ENCODE assay signal across 8 cellular contexts in genomic region chr11:7657306-7658025, GRCh38. TPM values are rescaled to one million over a fixed set of nuclear protein-coding genes. Genes with fewer than 3 reads are reported as not detected.
DNase-seq lines count a peak whose midpoint lies in the region; ATAC-seq, FAIRE-seq and TF ChIP-seq lines count a peak whose summit lies in the region.

No MANE protein-coding gene starts in this region.

- TF ChIP-seq POLR2A in endothelial cell of umbilical vein (IDR thresholded peaks at IDR 0.05; ENCODE audit: low read depth, low read length) = no peak

- no peaks in the 10 kb centered on the region for H3K79me2 ChIP-seq in endothelial cell of umbilical vein (ENCODE audit: control insufficient read depth, insufficient read depth, low read length)

- H3K9me3 ChIP-seq in endothelial cell of umbilical vein (replicated peaks; ENCODE audit: control insufficient read depth, insufficient read depth, low read length) = no peaks in the 10 kb centered on the region
- H3K9me3 ChIP-seq in effector memory CD4-positive, alpha-beta T cell (ENCODE audit: control insufficient read depth, low read length) = no peaks in the 10 kb centered on the region

- TF ChIP-seq CTCF in endothelial cell of umbilical vein (IDR thresholded peaks at IDR 0.05; ENCODE audit: extremely low read depth in 1 of 2, insufficient read depth in 1 of 2, low read depth in 1 of 2, low read length in 2 of 2) (peak; percentile 64 to 80), mesothelial cell of epicardium (IDR thresholded peaks at IDR 0.05; ENCODE audit: unreplicated experiment) (peak; percentile 25)

- POLR2A ChIA-PET in endothelial cell of umbilical vein (lab: Charles Lee) = interaction anchor here (1.1 to 1.3 kb wide), 2 partner anchors 84 to 86 kb away, joined by 4 to 11 read pairs; no protein-coding TSS in a partner anchor

- H3K36me3 ChIP-seq in endothelial cell of umbilical vein (ENCODE audit: control insufficient read depth in 2 of 2, extremely low read depth in 1 of 2, insufficient read depth in 2 of 2, low read length in 2 of 2) = no peaks in the 10 kb centered on the region
- peaks cover 10% of the 10 kb centered on the region for H3K36me3 ChIP-seq in effector memory CD4-positive, alpha-beta T cell (ENCODE audit: control insufficient read depth, insufficient read depth, low read length)

- H3K27me3 Mint-ChIP-seq in mesothelial cell of epicardium (ENCODE audit: low read depth) = no peaks in the 10 kb centered on the region

- peak; percentile 81 for FAIRE-seq in endothelial cell of umbilical vein (lab: Jason Lieb, UNC)

- CTCF ChIA-PET in endothelial cell of umbilical vein (lab: Charles Lee) = interaction anchor here (0.6 to 10.0 kb wide), 54 partner anchors 9 to 560 kb away, joined by 3 to 766 read pairs (median 6); partner anchors contain the start of gene PPFIBP2

- H3K4me3 ChIP-seq in endothelial cell of umbilical vein (replicated peaks in 1 of 3; ENCODE audit: insufficient read depth in 1 of 3, low read depth in 1 of 3, low read length in 3 of 3) = no peak overlapping the region
- H3K4me3 ChIP-seq in effector memory CD4-positive, alpha-beta T cell (ENCODE audit: insufficient read depth, low read depth, low read length, poor library complexity, severe bottlenecking) = no peak overlapping the region

- peaks cover 6% of the 10 kb centered on the region for H3K4me1 Mint-ChIP-seq in mesothelial cell of epicardium

- H3K4me3 Mint-ChIP-seq in mesothelial cell of epicardium = no peak overlapping the region

- BruUV-seq in endothelial cell of umbilical vein (replicated peaks; lab: Mats Ljungman, UMichigan) = no TSS peak

- dilution Hi-C loops in endothelial cell of umbilical vein (cut with MboI; ENCODE audit: extremely low pct_ligation_motif_present, low sequenced_read_pairs) = no loop called here

- ATAC-seq in HG02759 (IDR thresholded peaks at IDR 0.05; ENCODE audit: unreplicated experiment) (peak; percentile 61), HG02981 (IDR thresholded peaks at IDR 0.05; ENCODE audit: unreplicated experiment) (no peak)

- no peak overlapping the region for H3K4me2 ChIP-seq in endothelial cell of umbilical vein (ENCODE audit: insufficient read depth, low read length)

- intact Hi-C loops in endothelial cell of umbilical vein (cut with micrococcal nuclease) = loop anchor here (1.0 to 2.0 kb wide), 4 partner anchors 86 to 559 kb away; partner anchors contain the start of gene PPFIBP2

- no peaks in the 10 kb centered on the region for H3K4me1 ChIP-seq in endothelial cell of umbilical vein (ENCODE audit: control insufficient read depth, extremely low read depth, insufficient read depth, low read length)
- no peaks in the 10 kb centered on the region for H3K4me1 ChIP-seq in effector memory CD4-positive, alpha-beta T cell (ENCODE audit: control insufficient read depth, insufficient read depth, low read length, poor library complexity, severe bottlenecking)

- H3K27me3 ChIP-seq in endothelial cell of umbilical vein (ENCODE audit: control insufficient read depth in 2 of 2, insufficient read depth in 2 of 2, low read length in 2 of 2) = no peaks in the 10 kb centered on the region
- no peaks in the 10 kb centered on the region for H3K27me3 ChIP-seq in effector memory CD4-positive, alpha-beta T cell (replicated peaks; ENCODE audit: control insufficient read depth, insufficient read depth, low read length, poor library complexity, severe bottlenecking)

- H3K9ac ChIP-seq in endothelial cell of umbilical vein (replicated peaks; ENCODE audit: extremely low read depth, insufficient read depth, low read length) = no peak overlapping the region

- H4K20me1 ChIP-seq in endothelial cell of umbilical vein (replicated peaks; ENCODE audit: control insufficient read depth, extremely low read depth, insufficient read depth, low read length) = no peaks in the 10 kb centered on the region

- DNase-seq in DMS114 treated with DMSO at 0.1 percent for 48 hours (lab: John Stamatoyannopoulos, UW; ENCODE audit: unreplicated experiment) = peak; percentile 0
- peak; percentile 16 for DNase-seq in RPMI7951 (ENCODE audit: low read depth)
- peak; percentile 75 for DNase-seq in endothelial cell of umbilical vein (ENCODE audit: low read depth, low spot score)
- DNase-seq in mesothelial cell of epicardium (ENCODE audit: low spot score in 2 of 2, unreplicated experiment in 2 of 2) = no peak
- DNase-seq in NK-92 treated with Interleukin-12 subunit alpha and Interleukin-12 subunit beta, amount 100 ng/mL, for 24 hours (lab: John Stamatoyannopoulos, UW) = no peak
- DNase-seq in effector memory CD4-positive, alpha-beta T cell = no peak

- peaks cover 23% of the 10 kb centered on the region for H3K36me3 Mint-ChIP-seq in mesothelial cell of epicardium

- no peaks in the 10 kb centered on the region for H3K9me3 Mint-ChIP-seq in mesothelial cell of epicardium

- peak overlapping the region; percentile 23 for H3K27ac Mint-ChIP-seq in mesothelial cell of epicardium

- H3K9me1 ChIP-seq in endothelial cell of umbilical vein (replicated peaks; ENCODE audit: control insufficient read depth, extremely low read depth, insufficient read depth, low read length) = no peaks in the 10 kb centered on the region

- H2AFZ ChIP-seq in endothelial cell of umbilical vein (ENCODE audit: low read depth, low read length) = no peak overlapping the region

- H3K27ac ChIP-seq in endothelial cell of umbilical vein (ENCODE audit: insufficient read depth, low read depth, low read length) = no peak overlapping the region
- H3K27ac ChIP-seq in effector memory CD4-positive, alpha-beta T cell (ENCODE audit: insufficient read depth, low read length, poor library complexity, severe bottlenecking) = no peak overlapping the region

TF ChIP-seq in endothelial cell of umbilical vein, 7 proteins besides CTCF, POLR2A, EP300 and RAD21:
- TF ChIP-seq EZH2 (IDR thresholded peaks at IDR 0.05; ENCODE audit: borderline replicate concordance, low read depth, low read length, severe bottlenecking) = no peak
- TF ChIP-seq GATA2 (IDR thresholded peaks at IDR 0.05; ENCODE audit: insufficient read depth, insufficient read length, low read depth, low read length) = no peak
- no peak for TF ChIP-seq MAX (IDR thresholded peaks at IDR 0.05; ENCODE audit: insufficient read depth, insufficient read length)
- no peak for TF ChIP-seq POLR2AphosphoS5 (IDR thresholded peaks at IDR 0.05; ENCODE audit: insufficient read depth, low read depth, low read length)
- TF ChIP-seq JUN (IDR thresholded peaks at IDR 0.05; ENCODE audit: borderline replicate concordance, insufficient read depth, insufficient read length, low read depth) = no peak
- TF ChIP-seq FOS (IDR thresholded peaks at IDR 0.05; ENCODE audit: borderline replicate concordance, insufficient read depth, low read length) = no peak
- no peak for TF ChIP-seq MYC (IDR thresholded peaks at IDR 0.05; ENCODE audit: low read depth, low read length)
TF ChIP-seq in endothelial cell of umbilical vein: peak in this region for 0.

RNA-seq across cellular contexts. Expression of gene CYB5R2, which starts 15.8 kb away (rescaled TPM):
- total RNA-seq in RPMI7951 (2014; rRNA removed; shearing (Covaris generic)) = 0.68 and 1.1 TPM in 2 replicates
- 4.2 and 4.8 TPM in 2 replicates for total RNA-seq in endothelial cell of umbilical vein
- polyA plus RNA-seq in endothelial cell of umbilical vein = 5.0 TPM in 2 replicates
- polyA plus RNA-seq in endothelial cell of umbilical vein (2011; cell fraction: cytosol; rRNA removed) = 4.5 and 5.1 TPM in 2 replicates
- 7.5 and 8.9 TPM in 2 replicates for polyA plus RNA-seq in endothelial cell of umbilical vein (2011; cell fraction: nucleus; rRNA removed)
- polyA plus RNA-seq in endothelial cell of umbilical vein (2012) = 4.2 and 6.6 TPM in 2 replicates
- polyA minus RNA-seq in endothelial cell of umbilical vein = 2.8 and 5.6 TPM in 2 replicates
- polyA minus RNA-seq in endothelial cell of umbilical vein (2011; cell fraction: cytosol; rRNA and poly(A)+ RNA removed) = not detected
- 0.34 and 1.4 TPM in 2 replicates for polyA minus RNA-seq in endothelial cell of umbilical vein (2011; cell fraction: nucleus; rRNA and poly(A)+ RNA removed)
- total RNA-seq in mesothelial cell of epicardium = 63.6 to 74.4 TPM (median 67.0 TPM) in 3 replicates

RNA-seq across cellular contexts. Expression of gene OVCH2, which starts 48.8 kb away (rescaled TPM):
- 0.10 TPM in 1 of 2 replicates, not detected in the other for total RNA-seq in RPMI7951 (2014; rRNA removed; shearing (Covaris generic))
- total RNA-seq in endothelial cell of umbilical vein = not detected in 2 replicates
- polyA plus RNA-seq in endothelial cell of umbilical vein = not detected in 2 replicates
- polyA plus RNA-seq in endothelial cell of umbilical vein (2011; cell fraction: cytosol; rRNA removed) = not detected in 2 replicates
- 0.08 TPM in 1 of 2 replicates, not detected in the other for polyA plus RNA-seq in endothelial cell of umbilical vein (2011; cell fraction: nucleus; rRNA removed)
- not detected in 2 replicates for polyA plus RNA-seq in endothelial cell of umbilical vein (2012)
- not detected in 2 replicates for polyA minus RNA-seq in endothelial cell of umbilical vein
- not detected for polyA minus RNA-seq in endothelial cell of umbilical vein (2011; cell fraction: cytosol; rRNA and poly(A)+ RNA removed)
- polyA minus RNA-seq in endothelial cell of umbilical vein (2011; cell fraction: nucleus; rRNA and poly(A)+ RNA removed) = not detected in 2 replicates
- 8.5 to 9.7 TPM (median 9.6 TPM) in 3 replicates for total RNA-seq in mesothelial cell of epicardium

Comparison
In these comparisons a context has a peak if more than half of its experiments do, and no peak if none do; other contexts are left out.
1. DNase-seq: peak in DMS114 treated with DMSO at 0.1 percent for 48 hours (single experiment), RPMI7951 (single experiment) and endothelial cell of umbilical vein (single experiment); none in mesothelial cell of epicardium (0 of 2), NK-92 treated with Interleukin-12 subunit alpha and Interleukin-12 subunit beta, amount 100 ng/mL, for 24 hours (single experiment) and effector memory CD4-positive, alpha-beta T cell (0 of 3).
2. RNA of gene CYB5R2, which starts 15.8 kb away (total RNA-seq): 63.6 to 74.4 TPM in mesothelial cell of epicardium; 4.2 to 4.8 TPM in endothelial cell of umbilical vein and 0.68 to 1.1 TPM in RPMI7951; every median in the first group is over 10 times any median in the second.